8 cellular contexts compared by ENCODE assay signal in the genomic region with DNA sequence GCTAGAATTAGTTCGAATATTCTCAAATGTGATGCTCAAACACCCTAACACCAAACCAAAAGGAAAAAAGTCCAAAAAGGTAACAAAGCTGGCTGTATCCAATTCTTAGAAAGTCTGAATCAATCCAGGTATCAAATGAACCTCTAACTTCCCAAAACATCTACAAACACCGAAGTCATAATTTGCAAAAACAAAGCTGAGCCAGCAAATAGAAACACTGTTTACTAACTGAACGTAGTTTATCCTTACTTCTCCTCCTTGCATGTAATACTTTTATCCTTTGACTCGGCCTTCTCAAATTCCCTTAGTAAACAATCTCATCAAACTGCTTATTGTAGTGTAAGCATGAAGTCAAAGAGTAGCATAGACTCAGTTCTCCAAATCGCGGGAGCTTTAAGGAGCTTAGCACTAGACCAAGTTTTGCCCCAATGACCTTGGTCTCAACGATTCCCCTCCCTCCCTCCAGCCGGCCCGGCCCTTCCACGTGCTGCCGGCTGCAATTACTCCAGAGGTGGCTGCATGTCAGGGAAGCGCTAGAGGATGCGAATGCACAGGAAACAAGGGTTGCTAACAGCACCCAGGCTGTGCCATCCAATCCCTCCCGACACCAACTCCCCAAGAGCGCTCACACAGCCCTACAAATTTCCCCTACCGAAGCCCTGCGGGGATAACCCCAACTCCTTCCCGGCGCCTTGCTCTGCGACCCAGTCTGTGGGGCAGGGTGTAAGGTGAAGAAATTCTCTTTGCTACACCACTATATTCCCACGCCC. TPM values are rescaled to one million over a fixed set of nuclear protein-coding genes. Genes with fewer than 3 reads are reported as not detected.
DNase-seq lines count a peak whose midpoint lies in the region; ATAC-seq and TF ChIP-seq lines count a peak whose summit lies in the region.

No MANE protein-coding gene starts in this region.

- peak overlapping the region; percentile 81 to 90 for H3K4me3 ChIP-seq in DND-41 (ENCODE audit: low read depth in 1 of 2, low read length in 2 of 2)
- peak overlapping the region; percentile 54 to 92 for H3K4me3 ChIP-seq in body of pancreas

- no peak for TF ChIP-seq POLR2A in body of pancreas (IDR thresholded peaks at IDR 0.05)

- DNase-seq in DND-41 (peak; percentile 43), RPMI7951 (ENCODE audit: low read depth) (peak; percentile 53), body of pancreas (peak; percentile 29 to 41 (median 32)), islet precursor cell (peak; percentile 77), DMS153 (lab: John Stamatoyannopoulos, UW) (no peak)
- peak; percentile 60 for DNase-seq in stimulated activated CD4-positive, alpha-beta T cell treated with anti-CD3 and anti-CD28 coated beads, Interleukin-15, amount 100 ng/mL, for 24 hours

- H3K9me3 ChIP-seq in DND-41 (ENCODE audit: insufficient read depth, low read length, severe bottlenecking) (no peaks in the 10 kb centered on the region), body of pancreas (no peaks in the 10 kb centered on the region)

- peaks cover 15% of the 10 kb centered on the region for H3K36me3 ChIP-seq in DND-41 (ENCODE audit: insufficient read depth, low read length)
- H3K36me3 ChIP-seq in body of pancreas (replicated peaks in 1 of 2; ENCODE audit: insufficient read depth in 1 of 2, low read depth in 2 of 2), result no peaks in the 10 kb centered on the region

- peak overlapping the region; percentile 100 for H2AFZ ChIP-seq in DND-41 (ENCODE audit: low read depth, low read length)

- H3K4me2 ChIP-seq in DND-41 (ENCODE audit: insufficient read depth, low read length), result peak overlapping the region; percentile 85

- H4K20me1 ChIP-seq in DND-41 (ENCODE audit: insufficient read depth, low read length), result peaks cover 12% of the 10 kb centered on the region; the same call in 1 of the 2 replicates

- peak overlapping the region; percentile 90 for H3K9ac ChIP-seq in DND-41 (ENCODE audit: low read depth, low read length)

- 1 to 3% methylated on average over 14 to 21 of the region's 21 CpGs for WGBS in body of pancreas, 2 donors

- H3K4me1 ChIP-seq in DND-41 (ENCODE audit: insufficient read depth, low read length) (peaks cover 36% of the 10 kb centered on the region), body of pancreas (peaks cover 21% of the 10 kb centered on the region)

- H3K27ac ChIP-seq in DND-41 (ENCODE audit: low read length), result peak overlapping the region; percentile 83
- H3K27ac ChIP-seq in body of pancreas, result peak overlapping the region; percentile 73 to 91 (median 82)

- peaks cover 62% of the 10 kb centered on the region for H3K79me2 ChIP-seq in DND-41 (ENCODE audit: insufficient read depth, low read length)

- ATAC-seq in DND-41 (ENCODE audit: insufficient read depth, low read depth), result peak; percentile 44
- ATAC-seq in GM19463 (IDR thresholded peaks at IDR 0.05; ENCODE audit: unreplicated experiment), result peak; percentile 24
- ATAC-seq in HG03521 (IDR thresholded peaks at IDR 0.05; ENCODE audit: unreplicated experiment), result peak; percentile 24
- ATAC-seq in body of pancreas, result peak; percentile 38

- H3K27me3 ChIP-seq in DND-41 (ENCODE audit: insufficient read depth, low read length, poor library complexity) (no peaks in the 10 kb centered on the region), body of pancreas (no peaks in the 10 kb centered on the region)

- TF ChIP-seq CTCF in DND-41 (IDR thresholded peaks at IDR 0.05; ENCODE audit: borderline replicate concordance, extremely low read depth, low read length, poor library complexity, severe bottlenecking), result no peak
- no peak for TF ChIP-seq CTCF in body of pancreas (IDR thresholded peaks at IDR 0.05)

- intact Hi-C loops in body of pancreas (cut with DNase I), result no loop called here

RNA-seq across cellular contexts. Expression of gene XPO4, which starts 0.7 kb away (rescaled TPM):
- total RNA-seq in RPMI7951 (2014; rRNA removed; shearing (Covaris generic)), result 15.4 and 16.0 TPM in 2 replicates
- total RNA-seq in body of pancreas, result 1 to 10 TPM; 9.1 to 9.6 TPM
